In genomic region chr15:34993413-34993812, GRCh38 we compare ENCODE assay signal across 13 cellular contexts. TPM values are rescaled to one million over a fixed set of nuclear protein-coding genes. Genes with fewer than 3 reads are reported as not detected.
DNase-seq lines count a peak whose midpoint lies in the region; ATAC-seq and TF ChIP-seq lines count a peak whose summit lies in the region.
"Had no signal": no experiment of that assay in that cellular context is flagged by ENCODE, and none has a peak within 500 bp of the region (broad histone marks: within the 10 kb centered on the region; RNA-seq: fewer than 3 reads in every experiment).

No MANE protein-coding gene starts in this region.

- no peaks in the 10 kb centered on the region for H3K9me3 ChIP-seq in left ventricle myocardium inferior (replicated peaks)

- no peak for TF ChIP-seq CTCF in left ventricle myocardium inferior (IDR thresholded peaks at IDR 0.05; ENCODE audit: borderline replicate concordance)

- ATAC-seq in GM18870 (IDR thresholded peaks at IDR 0.05; ENCODE audit: unreplicated experiment) (peak; percentile 21), HG03354 (IDR thresholded peaks at IDR 0.05; ENCODE audit: poor library complexity, severe bottlenecking, unreplicated experiment) (peak; percentile 37)
- peak; percentile 75 for ATAC-seq in activated naive CD8-positive, alpha-beta T cell treated with anti-CD3 and anti-CD28 coated beads, Interleukin-2, amount 50 U/mL, for 24 hours
- ATAC-seq: WTC11 had no signal

- peak; percentile 49 for DNase-seq in ELR (ENCODE audit: low read depth)
- DNase-seq in activated naive CD8-positive, alpha-beta T cell treated with anti-CD3 and anti-CD28 coated beads, Interleukin-2, amount 50 U/mL, for 24 hours = no peak
- no peak for DNase-seq in CD1c-positive myeloid dendritic cell (ENCODE audit: extremely low spot score)
- no peak for DNase-seq in NCI-H774 (lab: John Stamatoyannopoulos, UW)
- no peak for DNase-seq in left ventricle myocardium inferior
- DNase-seq in hepatic stellate cell (ENCODE audit: low spot score) = no peak
- DNase-seq: dermis blood vessel endothelial cell, NCI-H1436, NCI-H69 had no signal

- no peaks in the 10 kb centered on the region for H3K36me3 Mint-ChIP-seq in activated naive CD8-positive, alpha-beta T cell treated with anti-CD3 and anti-CD28 coated beads, Interleukin-2, amount 50 U/mL, for 24 hours (ENCODE audit: low read depth)
- H3K36me3 Mint-ChIP-seq: CD4-positive, CD25-positive, alpha-beta regulatory T cell had no signal

- no peak overlapping the region for H3K4me3 ChIP-seq in left ventricle myocardium inferior

- H3K4me1 Mint-ChIP-seq in activated naive CD8-positive, alpha-beta T cell treated with anti-CD3 and anti-CD28 coated beads, Interleukin-2, amount 50 U/mL, for 24 hours = peaks cover 28% of the 10 kb centered on the region

- no peaks in the 10 kb centered on the region for H3K9me3 Mint-ChIP-seq in activated naive CD8-positive, alpha-beta T cell treated with anti-CD3 and anti-CD28 coated beads, Interleukin-2, amount 50 U/mL, for 24 hours
- H3K9me3 Mint-ChIP-seq: CD4-positive, CD25-positive, alpha-beta regulatory T cell; WTC11 had no signal

- peaks cover 7% of the 10 kb centered on the region for H3K4me1 ChIP-seq in left ventricle myocardium inferior

- peak overlapping the region; percentile 77 for H3K27ac Mint-ChIP-seq in activated naive CD8-positive, alpha-beta T cell treated with anti-CD3 and anti-CD28 coated beads, Interleukin-2, amount 50 U/mL, for 24 hours
- H3K27ac Mint-ChIP-seq: WTC11 had no signal

- H3K27ac ChIP-seq in left ventricle myocardium inferior (replicated peaks) = no peak overlapping the region

- no peaks in the 10 kb centered on the region for H3K27me3 ChIP-seq in left ventricle myocardium inferior (ENCODE audit: low read depth)

- intact Hi-C loops in left ventricle myocardium inferior (cut with micrococcal nuclease) = no loop called here

- peaks cover 2% of the 10 kb centered on the region for H3K27me3 Mint-ChIP-seq in activated naive CD8-positive, alpha-beta T cell treated with anti-CD3 and anti-CD28 coated beads, Interleukin-2, amount 50 U/mL, for 24 hours

- no peaks in the 10 kb centered on the region for H3K36me3 ChIP-seq in left ventricle myocardium inferior

- H3K4me3 Mint-ChIP-seq in activated naive CD8-positive, alpha-beta T cell treated with anti-CD3 and anti-CD28 coated beads, Interleukin-2, amount 50 U/mL, for 24 hours = peak overlapping the region; percentile 41
- H3K4me3 Mint-ChIP-seq: WTC11 had no signal

RNA-seq across cellular contexts. Expression of gene ZNF770, which starts 5.3 kb away (rescaled TPM):
- 41.3 TPM for total RNA-seq in left ventricle myocardium inferior

RNA-seq across cellular contexts. Expression of gene AQR, which starts 23.9 kb away (rescaled TPM):
- 9.8 TPM for total RNA-seq in left ventricle myocardium inferior

Comparison
In these comparisons a context has a peak if more than half of its experiments do, and no peak if none do; other contexts are left out.
1. ATAC-seq: peak in every context shown above with its lines; median percentile 75 in activated naive CD8-positive, alpha-beta T cell treated with anti-CD3 and anti-CD28 coated beads, Interleukin-2, amount 50 U/mL, for 24 hours; 37 in HG03354; 21 in GM18870.